In the genomic region with DNA sequence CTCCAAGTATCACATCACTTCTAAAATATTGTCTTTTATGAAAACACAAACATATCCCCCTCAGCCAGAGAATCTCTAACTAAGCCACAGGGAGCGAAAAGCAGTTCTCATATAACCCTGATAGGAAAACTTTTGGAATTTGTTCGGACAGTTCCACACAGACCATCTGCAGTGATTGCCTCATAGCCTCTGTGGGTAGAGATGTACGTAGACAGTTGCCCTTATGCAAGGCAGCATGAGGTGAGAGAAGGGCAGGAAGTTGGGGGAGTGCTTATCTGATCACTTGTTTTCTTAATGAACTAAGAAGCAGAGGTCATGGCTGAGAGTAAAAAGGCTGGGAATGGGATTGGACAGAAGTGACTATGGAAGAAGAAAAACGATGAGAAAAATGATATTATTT, we compare ENCODE assay signal across 1 cellular context.
A peak's percentile ranks its signal among the peaks of the same experiment; 100 is the strongest.
TF ChIP-seq lines count a peak whose summit lies in the region.

No MANE protein-coding gene starts in this region.

TF ChIP-seq in HepG2, 621 proteins besides CTCF, POLR2A, EP300 and RAD21 (continued from another document and continues in another):
- TF ChIP-seq, protein P1, sequence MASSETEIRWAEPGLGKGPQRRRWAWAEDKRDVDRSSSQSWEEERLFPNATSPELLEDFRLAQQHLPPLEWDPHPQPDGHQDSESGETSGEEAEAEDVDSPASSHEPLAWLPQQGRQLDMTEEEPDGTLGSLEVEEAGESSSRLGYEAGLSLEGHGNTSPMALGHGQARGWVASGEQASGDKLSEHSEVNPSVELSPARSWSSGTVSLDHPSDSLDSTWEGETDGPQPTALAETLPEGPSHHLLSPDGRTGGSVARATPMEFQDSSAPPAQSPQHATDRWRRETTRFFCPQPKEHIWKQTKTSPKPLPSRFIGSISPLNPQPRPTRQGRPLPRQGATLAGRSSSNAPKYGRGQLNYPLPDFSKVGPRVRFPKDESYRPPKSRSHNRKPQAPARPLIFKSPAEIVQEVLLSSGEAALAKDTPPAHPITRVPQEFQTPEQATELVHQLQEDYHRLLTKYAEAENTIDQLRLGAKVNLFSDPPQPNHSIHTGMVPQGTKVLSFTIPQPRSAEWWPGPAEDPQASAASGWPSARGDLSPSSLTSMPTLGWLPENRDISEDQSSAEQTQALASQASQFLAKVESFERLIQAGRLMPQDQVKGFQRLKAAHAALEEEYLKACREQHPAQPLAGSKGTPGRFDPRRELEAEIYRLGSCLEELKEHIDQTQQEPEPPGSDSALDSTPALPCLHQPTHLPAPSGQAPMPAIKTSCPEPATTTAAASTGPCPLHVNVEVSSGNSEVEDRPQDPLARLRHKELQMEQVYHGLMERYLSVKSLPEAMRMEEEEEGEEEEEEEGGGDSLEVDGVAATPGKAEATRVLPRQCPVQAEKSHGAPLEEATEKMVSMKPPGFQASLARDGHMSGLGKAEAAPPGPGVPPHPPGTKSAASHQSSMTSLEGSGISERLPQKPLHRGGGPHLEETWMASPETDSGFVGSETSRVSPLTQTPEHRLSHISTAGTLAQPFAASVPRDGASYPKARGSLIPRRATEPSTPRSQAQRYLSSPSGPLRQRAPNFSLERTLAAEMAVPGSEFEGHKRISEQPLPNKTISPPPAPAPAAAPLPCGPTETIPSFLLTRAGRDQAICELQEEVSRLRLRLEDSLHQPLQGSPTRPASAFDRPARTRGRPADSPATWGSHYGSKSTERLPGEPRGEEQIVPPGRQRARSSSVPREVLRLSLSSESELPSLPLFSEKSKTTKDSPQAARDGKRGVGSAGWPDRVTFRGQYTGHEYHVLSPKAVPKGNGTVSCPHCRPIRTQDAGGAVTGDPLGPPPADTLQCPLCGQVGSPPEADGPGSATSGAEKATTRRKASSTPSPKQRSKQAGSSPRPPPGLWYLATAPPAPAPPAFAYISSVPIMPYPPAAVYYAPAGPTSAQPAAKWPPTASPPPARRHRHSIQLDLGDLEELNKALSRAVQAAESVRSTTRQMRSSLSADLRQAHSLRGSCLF (CRISPR knock-in tag; IDR thresholded peaks at IDR 0.05; ENCODE audit: borderline replicate concordance) = no peak
- TF ChIP-seq ZFP1 (CRISPR knock-in tag; IDR thresholded peaks at IDR 0.05) = peak; percentile 96
- peak; percentile 84 for TF ChIP-seq NFIC (IDR thresholded peaks at IDR 0.05; ENCODE audit: low read length)
- peak; percentile 99 for TF ChIP-seq TBX2 (CRISPR knock-in tag; IDR thresholded peaks at IDR 0.05; ENCODE audit: borderline replicate concordance)
- peak; percentile 37 for TF ChIP-seq STAG1 (CRISPR knock-in tag; IDR thresholded peaks at IDR 0.05)
- TF ChIP-seq ZNF772 (CRISPR knock-in tag; IDR thresholded peaks at IDR 0.05) = peak; percentile 43; the same call in 1 of the 2 replicates
- TF ChIP-seq CHD4 (IDR thresholded peaks at IDR 0.05; ENCODE audit: borderline replicate concordance, low read length) = peak; percentile 63; the same call in 1 of the 2 replicates
- TF ChIP-seq NFKBIZ (CRISPR knock-in tag; IDR thresholded peaks at IDR 0.05) = peak; percentile 88; the same call in 1 of the 2 replicates
- TF ChIP-seq ZBTB3 (CRISPR knock-in tag; IDR thresholded peaks at IDR 0.05; ENCODE audit: borderline replicate concordance, low read depth) = no peak; the same call in 1 of the 2 replicates
- TF ChIP-seq BORCS8-MEF2B (CRISPR knock-in tag; IDR thresholded peaks at IDR 0.05) = 0 out of 2 replicates have a peak, but pooled peaks have one; percentile 42
- TF ChIP-seq RNF2 (conservative IDR thresholded peaks at IDR 0.05; ENCODE audit: low read depth) = no peak
- TF ChIP-seq ZNF792 (CRISPR knock-in tag; IDR thresholded peaks at IDR 0.05) = peak; percentile 90; the same call in 1 of the 2 replicates
- TF ChIP-seq, protein P2, sequence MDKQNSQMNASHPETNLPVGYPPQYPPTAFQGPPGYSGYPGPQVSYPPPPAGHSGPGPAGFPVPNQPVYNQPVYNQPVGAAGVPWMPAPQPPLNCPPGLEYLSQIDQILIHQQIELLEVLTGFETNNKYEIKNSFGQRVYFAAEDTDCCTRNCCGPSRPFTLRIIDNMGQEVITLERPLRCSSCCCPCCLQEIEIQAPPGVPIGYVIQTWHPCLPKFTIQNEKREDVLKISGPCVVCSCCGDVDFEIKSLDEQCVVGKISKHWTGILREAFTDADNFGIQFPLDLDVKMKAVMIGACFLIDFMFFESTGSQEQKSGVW (CRISPR knock-in tag; IDR thresholded peaks at IDR 0.05; ENCODE audit: borderline replicate concordance) = no peak
- TF ChIP-seq, protein P3, sequence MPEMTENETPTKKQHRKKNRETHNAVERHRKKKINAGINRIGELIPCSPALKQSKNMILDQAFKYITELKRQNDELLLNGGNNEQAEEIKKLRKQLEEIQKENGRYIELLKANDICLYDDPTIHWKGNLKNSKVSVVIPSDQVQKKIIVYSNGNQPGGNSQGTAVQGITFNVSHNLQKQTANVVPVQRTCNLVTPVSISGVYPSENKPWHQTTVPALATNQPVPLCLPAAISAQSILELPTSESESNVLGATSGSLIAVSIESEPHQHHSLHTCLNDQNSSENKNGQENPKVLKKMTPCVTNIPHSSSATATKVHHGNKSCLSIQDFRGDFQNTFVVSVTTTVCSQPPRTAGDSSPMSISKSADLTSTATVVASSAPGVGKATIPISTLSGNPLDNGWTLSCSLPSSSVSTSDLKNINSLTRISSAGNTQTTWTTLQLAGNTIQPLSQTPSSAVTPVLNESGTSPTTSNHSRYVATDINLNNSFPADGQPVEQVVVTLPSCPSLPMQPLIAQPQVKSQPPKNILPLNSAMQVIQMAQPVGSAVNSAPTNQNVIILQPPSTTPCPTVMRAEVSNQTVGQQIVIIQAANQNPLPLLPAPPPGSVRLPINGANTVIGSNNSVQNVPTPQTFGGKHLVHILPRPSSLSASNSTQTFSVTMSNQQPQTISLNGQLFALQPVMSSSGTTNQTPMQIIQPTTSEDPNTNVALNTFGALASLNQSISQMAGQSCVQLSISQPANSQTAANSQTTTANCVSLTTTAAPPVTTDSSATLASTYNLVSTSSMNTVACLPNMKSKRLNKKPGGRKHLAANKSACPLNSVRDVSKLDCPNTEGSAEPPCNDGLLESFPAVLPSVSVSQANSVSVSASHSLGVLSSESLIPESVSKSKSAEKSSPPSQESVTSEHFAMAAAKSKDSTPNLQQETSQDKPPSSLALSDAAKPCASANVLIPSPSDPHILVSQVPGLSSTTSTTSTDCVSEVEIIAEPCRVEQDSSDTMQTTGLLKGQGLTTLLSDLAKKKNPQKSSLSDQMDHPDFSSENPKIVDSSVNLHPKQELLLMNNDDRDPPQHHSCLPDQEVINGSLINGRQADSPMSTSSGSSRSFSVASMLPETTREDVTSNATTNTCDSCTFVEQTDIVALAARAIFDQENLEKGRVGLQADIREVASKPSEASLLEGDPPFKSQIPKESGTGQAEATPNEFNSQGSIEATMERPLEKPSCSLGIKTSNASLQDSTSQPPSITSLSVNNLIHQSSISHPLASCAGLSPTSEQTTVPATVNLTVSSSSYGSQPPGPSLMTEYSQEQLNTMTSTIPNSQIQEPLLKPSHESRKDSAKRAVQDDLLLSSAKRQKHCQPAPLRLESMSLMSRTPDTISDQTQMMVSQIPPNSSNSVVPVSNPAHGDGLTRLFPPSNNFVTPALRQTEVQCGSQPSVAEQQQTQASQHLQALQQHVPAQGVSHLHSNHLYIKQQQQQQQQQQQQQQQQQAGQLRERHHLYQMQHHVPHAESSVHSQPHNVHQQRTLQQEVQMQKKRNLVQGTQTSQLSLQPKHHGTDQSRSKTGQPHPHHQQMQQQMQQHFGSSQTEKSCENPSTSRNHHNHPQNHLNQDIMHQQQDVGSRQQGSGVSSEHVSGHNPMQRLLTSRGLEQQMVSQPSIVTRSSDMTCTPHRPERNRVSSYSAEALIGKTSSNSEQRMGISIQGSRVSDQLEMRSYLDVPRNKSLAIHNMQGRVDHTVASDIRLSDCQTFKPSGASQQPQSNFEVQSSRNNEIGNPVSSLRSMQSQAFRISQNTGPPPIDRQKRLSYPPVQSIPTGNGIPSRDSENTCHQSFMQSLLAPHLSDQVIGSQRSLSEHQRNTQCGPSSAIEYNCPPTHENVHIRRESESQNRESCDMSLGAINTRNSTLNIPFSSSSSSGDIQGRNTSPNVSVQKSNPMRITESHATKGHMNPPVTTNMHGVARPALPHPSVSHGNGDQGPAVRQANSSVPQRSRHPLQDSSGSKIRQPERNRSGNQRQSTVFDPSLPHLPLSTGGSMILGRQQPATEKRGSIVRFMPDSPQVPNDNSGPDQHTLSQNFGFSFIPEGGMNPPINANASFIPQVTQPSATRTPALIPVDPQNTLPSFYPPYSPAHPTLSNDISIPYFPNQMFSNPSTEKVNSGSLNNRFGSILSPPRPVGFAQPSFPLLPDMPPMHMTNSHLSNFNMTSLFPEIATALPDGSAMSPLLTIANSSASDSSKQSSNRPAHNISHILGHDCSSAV (CRISPR knock-in tag; IDR thresholded peaks at IDR 0.05; ENCODE audit: borderline replicate concordance) = no peak
- peak; percentile 47; the same call in 1 of the 2 replicates for TF ChIP-seq ZNF749 (CRISPR knock-in tag; IDR thresholded peaks at IDR 0.05; ENCODE audit: borderline replicate concordance)
- TF ChIP-seq, protein P4, sequence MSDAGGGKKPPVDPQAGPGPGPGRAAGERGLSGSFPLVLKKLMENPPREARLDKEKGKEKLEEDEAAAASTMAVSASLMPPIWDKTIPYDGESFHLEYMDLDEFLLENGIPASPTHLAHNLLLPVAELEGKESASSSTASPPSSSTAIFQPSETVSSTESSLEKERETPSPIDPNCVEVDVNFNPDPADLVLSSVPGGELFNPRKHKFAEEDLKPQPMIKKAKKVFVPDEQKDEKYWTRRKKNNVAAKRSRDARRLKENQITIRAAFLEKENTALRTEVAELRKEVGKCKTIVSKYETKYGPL (CRISPR knock-in tag; IDR thresholded peaks at IDR 0.05) = peak; percentile 96
- no peak for TF ChIP-seq ARNT (IDR thresholded peaks at IDR 0.05)
- TF ChIP-seq FOXP1 (IDR thresholded peaks at IDR 0.05) = no peak
- TF ChIP-seq FOXP1 (CRISPR knock-in tag; IDR thresholded peaks at IDR 0.05) = peak; percentile 97
- TF ChIP-seq ELF1 (CRISPR knock-in tag; IDR thresholded peaks at IDR 0.05) = peak; percentile 74
- TF ChIP-seq ZSCAN25 (CRISPR knock-in tag; IDR thresholded peaks at IDR 0.05) = peak; percentile 74; the same call in 1 of the 2 replicates
- TF ChIP-seq, protein P5, sequence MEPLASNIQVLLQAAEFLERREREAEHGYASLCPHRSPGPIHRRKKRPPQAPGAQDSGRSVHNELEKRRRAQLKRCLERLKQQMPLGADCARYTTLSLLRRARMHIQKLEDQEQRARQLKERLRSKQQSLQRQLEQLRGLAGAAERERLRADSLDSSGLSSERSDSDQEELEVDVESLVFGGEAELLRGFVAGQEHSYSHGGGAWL (CRISPR knock-in tag; IDR thresholded peaks at IDR 0.05) = no peak
- TF ChIP-seq PHB2 (IDR thresholded peaks at IDR 0.05; ENCODE audit: partially characterized antibody) = no peak
- TF ChIP-seq, protein P6, sequence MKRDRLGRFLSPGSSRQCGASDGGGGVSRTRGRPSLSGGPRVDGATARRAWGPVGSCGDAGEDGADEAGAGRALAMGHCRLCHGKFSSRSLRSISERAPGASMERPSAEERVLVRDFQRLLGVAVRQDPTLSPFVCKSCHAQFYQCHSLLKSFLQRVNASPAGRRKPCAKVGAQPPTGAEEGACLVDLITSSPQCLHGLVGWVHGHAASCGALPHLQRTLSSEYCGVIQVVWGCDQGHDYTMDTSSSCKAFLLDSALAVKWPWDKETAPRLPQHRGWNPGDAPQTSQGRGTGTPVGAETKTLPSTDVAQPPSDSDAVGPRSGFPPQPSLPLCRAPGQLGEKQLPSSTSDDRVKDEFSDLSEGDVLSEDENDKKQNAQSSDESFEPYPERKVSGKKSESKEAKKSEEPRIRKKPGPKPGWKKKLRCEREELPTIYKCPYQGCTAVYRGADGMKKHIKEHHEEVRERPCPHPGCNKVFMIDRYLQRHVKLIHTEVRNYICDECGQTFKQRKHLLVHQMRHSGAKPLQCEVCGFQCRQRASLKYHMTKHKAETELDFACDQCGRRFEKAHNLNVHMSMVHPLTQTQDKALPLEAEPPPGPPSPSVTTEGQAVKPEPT (CRISPR knock-in tag; IDR thresholded peaks at IDR 0.05; ENCODE audit: low read depth) = no peak; the same call in 1 of the 2 replicates
- no peak for TF ChIP-seq ZNF496 (CRISPR knock-in tag; IDR thresholded peaks at IDR 0.05; ENCODE audit: insufficient replicate concordance)
- peak; percentile 95; the same call in 1 of the 2 replicates for TF ChIP-seq ZBTB20 (CRISPR knock-in tag; IDR thresholded peaks at IDR 0.05; ENCODE audit: borderline replicate concordance, low read depth)
- peak; percentile 70 for TF ChIP-seq ATF7 (IDR thresholded peaks at IDR 0.05)
- TF ChIP-seq ATF7 (CRISPR knock-in tag; IDR thresholded peaks at IDR 0.05) = peak; percentile 92; the same call in 1 of the 2 replicates
- TF ChIP-seq SMAD3 (CRISPR knock-in tag; IDR thresholded peaks at IDR 0.05) = peak; percentile 97
- peak; percentile 77 for TF ChIP-seq ZNF121 (CRISPR knock-in tag; IDR thresholded peaks at IDR 0.05)
- TF ChIP-seq NONO (IDR thresholded peaks at IDR 0.05) = no peak
- TF ChIP-seq NONO (CRISPR knock-in tag; conservative IDR thresholded peaks at IDR 0.05) = peak; percentile 83
- TF ChIP-seq ZNF724P (CRISPR knock-in tag; IDR thresholded peaks at IDR 0.05; ENCODE audit: borderline replicate concordance) = no peak; the same call in 1 of the 2 replicates
- no peak for TF ChIP-seq ZNF546 (CRISPR knock-in tag; conservative IDR thresholded peaks at IDR 0.05)
- TF ChIP-seq POGZ (CRISPR knock-in tag; IDR thresholded peaks at IDR 0.05) = peak; percentile 96
- TF ChIP-seq, protein P7, sequence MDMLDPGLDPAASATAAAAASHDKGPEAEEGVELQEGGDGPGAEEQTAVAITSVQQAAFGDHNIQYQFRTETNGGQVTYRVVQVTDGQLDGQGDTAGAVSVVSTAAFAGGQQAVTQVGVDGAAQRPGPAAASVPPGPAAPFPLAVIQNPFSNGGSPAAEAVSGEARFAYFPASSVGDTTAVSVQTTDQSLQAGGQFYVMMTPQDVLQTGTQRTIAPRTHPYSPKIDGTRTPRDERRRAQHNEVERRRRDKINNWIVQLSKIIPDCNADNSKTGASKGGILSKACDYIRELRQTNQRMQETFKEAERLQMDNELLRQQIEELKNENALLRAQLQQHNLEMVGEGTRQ (IDR thresholded peaks at IDR 0.05; ENCODE audit: low read depth, low read length) = no peak
- TF ChIP-seq, protein P7 (CRISPR knock-in tag; IDR thresholded peaks at IDR 0.05; ENCODE audit: borderline replicate concordance) = no peak
- no peak for TF ChIP-seq ZNF564 (CRISPR knock-in tag; IDR thresholded peaks at IDR 0.05)
- TF ChIP-seq PCBP2 (optimal IDR thresholded peaks at IDR 0.05; ENCODE audit: low read depth, low read length, poor library complexity, severe bottlenecking) = no peak
- TF ChIP-seq HMG20A (CRISPR knock-in tag; IDR thresholded peaks at IDR 0.05; ENCODE audit: borderline replicate concordance) = peak; percentile 97; the same call in 1 of the 2 replicates
